Comparison of ENCODE assay signal across 26 cellular contexts in genomic region chr1:4962836-4963235, GRCh38.
"Had no signal": no experiment of that assay in that cellular context is flagged by ENCODE, and none has a peak within 500 bp of the region (broad histone marks: within the 10 kb centered on the region; RNA-seq: fewer than 3 reads in every experiment).

No MANE protein-coding gene starts in this region.

- H3K4me3 Mint-ChIP-seq: memory B cell; natural killer cell treated with Interleukin-12 subunit alpha and Interleukin-12 subunit beta and Interleukin-15 and Interleukin-18, amount 100 ng/mL, for 72 hours; neural progenitor cell; stimulated activated effector memory CD8-positive, alpha-beta T cell treated with anti-CD3 and anti-CD28 coated beads, Interleukin-12 subunit alpha, Interleukin-12 subunit beta, amount 100 ng/mL, for 72 hours; type B pancreatic cell had no signal

- H3K36me3 Mint-ChIP-seq: memory B cell; natural killer cell treated with Interleukin-12 subunit alpha and Interleukin-12 subunit beta and Interleukin-15 and Interleukin-18, amount 100 ng/mL, for 72 hours; neural progenitor cell; stimulated activated effector memory CD8-positive, alpha-beta T cell treated with anti-CD3 and anti-CD28 coated beads, Interleukin-12 subunit alpha, Interleukin-12 subunit beta, amount 100 ng/mL, for 72 hours; type B pancreatic cell had no signal

- H3K27ac Mint-ChIP-seq: memory B cell; natural killer cell treated with Interleukin-12 subunit alpha and Interleukin-12 subunit beta and Interleukin-15 and Interleukin-18, amount 100 ng/mL, for 72 hours; neural progenitor cell; progenitor cell of endocrine pancreas; stimulated activated effector memory CD8-positive, alpha-beta T cell treated with anti-CD3 and anti-CD28 coated beads, Interleukin-12 subunit alpha, Interleukin-12 subunit beta, amount 100 ng/mL, for 72 hours; type B pancreatic cell had no signal

- ATAC-seq: gastrocnemius medialis; heart right ventricle; left cardiac atrium; lower lobe of right lung; natural killer cell treated with Interleukin-12 subunit alpha and Interleukin-12 subunit beta and Interleukin-15 and Interleukin-18, amount 100 ng/mL, for 72 hours; right lobe of liver; stimulated activated effector memory CD8-positive, alpha-beta T cell treated with anti-CD3 and anti-CD28 coated beads, Interleukin-12 subunit alpha, Interleukin-12 subunit beta, amount 100 ng/mL, for 72 hours; stimulated activated naive CD8-positive, alpha-beta T cell treated with anti-CD3 and anti-CD28 coated beads, Interleukin-15, Interleukin-2, amounts not matched to agents 100 U/mL and 50 U/mL, for 24 hours had no signal

- H3K9me3 Mint-ChIP-seq: memory B cell; natural killer cell treated with Interleukin-12 subunit alpha and Interleukin-12 subunit beta and Interleukin-15 and Interleukin-18, amount 100 ng/mL, for 72 hours; neural progenitor cell; stimulated activated effector memory CD8-positive, alpha-beta T cell treated with anti-CD3 and anti-CD28 coated beads, Interleukin-12 subunit alpha, Interleukin-12 subunit beta, amount 100 ng/mL, for 72 hours; type B pancreatic cell had no signal

- H3K4me3 ChIP-seq: coronary artery, esophagus muscularis mucosa, gastrocnemius medialis, heart right ventricle, left ventricle myocardium inferior, lower lobe of right lung, neural progenitor cell, ovary, right lobe of liver, suprapubic skin, thyroid gland had no signal

- H3K27ac ChIP-seq: coronary artery, esophagus muscularis mucosa, gastrocnemius medialis, heart right ventricle, left ventricle myocardium inferior, lower lobe of right lung, neural progenitor cell, ovary, right lobe of liver, suprapubic skin, thyroid gland had no signal

- H3K9me3 ChIP-seq: esophagus muscularis mucosa, gastrocnemius medialis, heart right ventricle, left ventricle myocardium inferior, lower lobe of right lung, ovary, right lobe of liver, suprapubic skin, thyroid gland had no signal

- H3K4me1 Mint-ChIP-seq: memory B cell; stimulated activated effector memory CD8-positive, alpha-beta T cell treated with anti-CD3 and anti-CD28 coated beads, Interleukin-12 subunit alpha, Interleukin-12 subunit beta, amount 100 ng/mL, for 72 hours had no signal

- H3K4me1 ChIP-seq: esophagus muscularis mucosa, gastrocnemius medialis, heart right ventricle, left ventricle myocardium inferior, lower lobe of right lung, right lobe of liver, suprapubic skin had no signal

- FAIRE-seq: endometrium, urothelium cell line had no signal

- DNase-seq: effector memory CD4-positive, alpha-beta T cell; gastrocnemius medialis; heart right ventricle; islet precursor cell; left cardiac atrium; left ventricle myocardium inferior; lower lobe of right lung; midbrain; nucleus accumbens; ovary; right lobe of liver; stimulated activated CD4-positive, alpha-beta T cell treated with anti-CD3 and anti-CD28 coated beads, Interleukin-4, amount 100 ng/mL, for 1 hour; stimulated activated CD8-positive, alpha-beta memory T cell treated with anti-CD3 and anti-CD28 coated beads, Interleukin-4, amount 100 ng/mL, for 48 hours; stimulated activated naive CD8-positive, alpha-beta T cell treated with anti-CD3 and anti-CD28 coated beads, Interleukin-15, Interleukin-2, amounts not matched to agents 100 U/mL and 50 U/mL, for 24 hours; thyroid gland had no signal

- H3K4me2 ChIP-seq: neural progenitor cell had no signal
